ENCODE assay signal across 8 cellular contexts in genomic region chr20:17995967-17996819, GRCh38. TPM values are rescaled to one million over a fixed set of nuclear protein-coding genes. Genes with fewer than 3 reads are reported as not detected.
DNase-seq lines count a peak whose midpoint lies in the region; ATAC-seq lines count a peak whose summit lies in the region.

No MANE protein-coding gene starts in this region.

- intact Hi-C loops in Right ventricle myocardium inferior (cut with DNase I) (loop anchor here (2.0 to 10.0 kb wide), 3 partner anchors 311 to 491 kb away; partner anchors contain the start of genes BFSP1 and RRBP1), cardiac septum (cut with DNase I) (loop anchor here (5.0 to 10.0 kb wide), 2 partner anchors 461 to 494 kb away; partner anchors contain the start of gene BFSP1)

- no peak overlapping the region for H3K4me3 Mint-ChIP-seq in immature natural killer cell

- ATAC-seq in Right ventricle myocardium inferior = peak; percentile 42
- ATAC-seq in HG03135 (IDR thresholded peaks at IDR 0.05; ENCODE audit: unreplicated experiment) = no peak

- DNase-seq in Right ventricle myocardium inferior (ENCODE audit: missing footprints) (no peak), cardiac septum (ENCODE audit: low spot score) (no peak), KBM-7 (peak; percentile 76), RKO (ENCODE audit: low spot score) (peak; percentile 85), astrocyte of the hippocampus (ENCODE audit: low read depth, low spot score) (peak; percentile 80), immature natural killer cell (peak; percentile 39 to 62 (median 48))
- peak in 2 of 3 donors; percentile 14 to 52 for DNase-seq in stimulated activated CD4-positive, alpha-beta T cell treated with anti-CD3 and anti-CD28 coated beads, Interleukin-12 subunit alpha, Interleukin-12 subunit beta, amount 100 ng/mL, for 48 hours (ENCODE audit: low read depth in 2 of 3, low spot score in 1 of 3)

- no peaks in the 10 kb centered on the region for H3K36me3 Mint-ChIP-seq in immature natural killer cell

- H3K4me1 Mint-ChIP-seq in immature natural killer cell = peaks cover 6 to 8% of the 10 kb centered on the region in 2 donors

- in situ Hi-C loops in KBM-7 (cut with MboI; ENCODE audit: low pct_unique_long_range_greater_than_20kb, low sequenced_read_pairs) = no loop called here

- peaks cover 0 to 3% (median 0%) of the 10 kb centered on the region in 6 donors for H3K9me3 Mint-ChIP-seq in immature natural killer cell

- H3K27ac Mint-ChIP-seq in immature natural killer cell = peak overlapping the region in 1 of 6 donors; percentile 55

- H3K27me3 Mint-ChIP-seq in immature natural killer cell (ENCODE audit: low read depth in 3 of 3) = peaks cover 0 to 1% (median 0%) of the 10 kb centered on the region in 3 donors

RNA-seq across cellular contexts. Expression of gene MGME1, which starts 27.4 kb away (rescaled TPM):
- total RNA-seq in Right ventricle myocardium inferior (13.0 TPM), cardiac septum (9.5 TPM)
- 10 to 100 TPM in 2 of 3 donors, 1 to 10 TPM in 1; 2.9 to 19.9 (median 19.2) TPM for polyA plus RNA-seq in immature natural killer cell

RNA-seq across cellular contexts. Expression of gene SNX5, which starts 27.6 kb away (rescaled TPM):
- 45.0 TPM for total RNA-seq in Right ventricle myocardium inferior
- total RNA-seq in cardiac septum = 42.1 TPM
- polyA plus RNA-seq in immature natural killer cell = 100 to 1,000 TPM in 1 of 3 donors, 10 to 100 TPM in 2; 63.2 to 103 (median 70.6) TPM

Comparison
In these comparisons a context has a peak if more than half of its experiments do, and no peak if none do; other contexts are left out.
1. DNase-seq: peak in KBM-7 (single experiment), RKO (single experiment), astrocyte of the hippocampus (single experiment), immature natural killer cell (3 of 3) and stimulated activated CD4-positive, alpha-beta T cell treated with anti-CD3 and anti-CD28 coated beads, Interleukin-12 subunit alpha, Interleukin-12 subunit beta, amount 100 ng/mL, for 48 hours (2 of 3); none in Right ventricle myocardium inferior (single experiment) and cardiac septum (single experiment).